1 cellular context compared by ENCODE assay signal in the genomic region with DNA sequence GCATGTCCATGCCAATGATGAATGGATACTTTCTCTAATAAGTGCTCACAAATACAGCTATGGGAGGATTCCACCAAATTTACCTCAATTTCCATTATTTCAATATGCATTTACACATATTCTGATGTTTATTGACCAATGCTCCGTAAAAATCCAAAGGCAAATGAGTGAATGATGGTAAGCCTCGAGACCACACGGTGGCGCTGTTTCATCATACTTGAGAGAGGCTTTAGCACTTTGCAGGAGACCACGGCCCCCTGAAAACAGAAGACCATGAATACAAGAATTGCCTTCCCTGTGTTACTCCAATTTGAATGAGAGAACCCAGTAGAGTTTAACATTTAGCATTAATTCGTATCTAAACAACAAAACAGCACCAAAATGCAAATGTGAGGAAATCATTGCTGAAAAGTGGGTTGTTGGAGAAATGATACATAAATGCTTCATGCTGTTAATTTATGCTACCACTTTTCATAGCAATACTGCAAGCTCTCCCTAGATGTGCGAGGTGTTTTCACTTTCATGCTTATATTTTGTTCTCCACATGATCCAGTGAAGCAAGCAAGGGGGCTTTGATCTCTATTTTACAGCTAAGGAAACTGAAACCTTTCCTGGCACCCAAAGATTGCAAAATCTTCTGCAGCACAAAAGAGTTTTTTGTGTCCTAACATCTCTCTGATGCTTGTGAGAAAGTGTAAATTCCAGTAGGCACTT.
A peak's percentile ranks its signal among the peaks of the same experiment; 100 is the strongest.
TF ChIP-seq lines count a peak whose summit lies in the region.

No MANE protein-coding gene starts in this region.

TF ChIP-seq in HepG2, 621 proteins besides CTCF, POLR2A, EP300 and RAD21 (continued from another document and continues in another):
- TF ChIP-seq MYPOP (CRISPR knock-in tag; IDR thresholded peaks at IDR 0.05) (no peak), HDAC1 (CRISPR knock-in tag; IDR thresholded peaks at IDR 0.05) (0 out of 2 replicates have a peak, but pooled peaks have one; percentile 24), ZNF713 (CRISPR knock-in tag; IDR thresholded peaks at IDR 0.05) (no peak), TCF7L2 (IDR thresholded peaks at IDR 0.05; ENCODE audit: low read depth, low read length) (peak; percentile 39; the same call in 1 of the 2 replicates), ZKSCAN1 (IDR thresholded peaks at IDR 0.05; ENCODE audit: low read length) (0 out of 2 replicates have a peak, but pooled peaks have one; percentile 34), ZNF605 (CRISPR knock-in tag; IDR thresholded peaks at IDR 0.05) (no peak), NBN (conservative IDR thresholded peaks at IDR 0.05) (no peak), ZNF772 (CRISPR knock-in tag; IDR thresholded peaks at IDR 0.05) (no peak), GABPA (IDR thresholded peaks at IDR 0.05; ENCODE audit: low read depth, low read length) (no peak), GABPA (CRISPR knock-in tag; IDR thresholded peaks at IDR 0.05; ENCODE audit: low read depth) (no peak), ZNF569 (CRISPR knock-in tag; IDR thresholded peaks at IDR 0.05; ENCODE audit: borderline replicate concordance) (no peak), CEBPG (CRISPR knock-in tag; IDR thresholded peaks at IDR 0.05) (peak; percentile 74), SOX13 (IDR thresholded peaks at IDR 0.05) (no peak), SOX13 (CRISPR knock-in tag; conservative IDR thresholded peaks at IDR 0.05 in 1 of 2, IDR thresholded peaks at IDR 0.05 in 1 of 2) (peak in 1 of 2 experiments; percentile 54; a peak in 2 of 4 replicates), ZNF407 (CRISPR knock-in tag; IDR thresholded peaks at IDR 0.05; ENCODE audit: not compliant biosample characterization) (no peak), CCAR2 (optimal IDR thresholded peaks at IDR 0.05; ENCODE audit: low read depth, low read length) (no peak), PAF1 (CRISPR knock-in tag; IDR thresholded peaks at IDR 0.05) (no peak), ZNF160 (CRISPR knock-in tag; IDR thresholded peaks at IDR 0.05) (no peak), SRY (CRISPR knock-in tag; IDR thresholded peaks at IDR 0.05) (no peak), ZMYM4 (CRISPR knock-in tag; IDR thresholded peaks at IDR 0.05) (peak; percentile 24; the same call in 1 of the 2 replicates), ZSCAN25 (CRISPR knock-in tag; IDR thresholded peaks at IDR 0.05) (no peak), ZNF20 (CRISPR knock-in tag; IDR thresholded peaks at IDR 0.05) (no peak), ZBTB49 (CRISPR knock-in tag; IDR thresholded peaks at IDR 0.05; ENCODE audit: borderline replicate concordance) (no peak), TEAD2 (CRISPR knock-in tag; IDR thresholded peaks at IDR 0.05) (no peak), FOXJ3 (CRISPR knock-in tag; IDR thresholded peaks at IDR 0.05; ENCODE audit: borderline replicate concordance) (no peak)
- TF ChIP-seq, protein P1, sequence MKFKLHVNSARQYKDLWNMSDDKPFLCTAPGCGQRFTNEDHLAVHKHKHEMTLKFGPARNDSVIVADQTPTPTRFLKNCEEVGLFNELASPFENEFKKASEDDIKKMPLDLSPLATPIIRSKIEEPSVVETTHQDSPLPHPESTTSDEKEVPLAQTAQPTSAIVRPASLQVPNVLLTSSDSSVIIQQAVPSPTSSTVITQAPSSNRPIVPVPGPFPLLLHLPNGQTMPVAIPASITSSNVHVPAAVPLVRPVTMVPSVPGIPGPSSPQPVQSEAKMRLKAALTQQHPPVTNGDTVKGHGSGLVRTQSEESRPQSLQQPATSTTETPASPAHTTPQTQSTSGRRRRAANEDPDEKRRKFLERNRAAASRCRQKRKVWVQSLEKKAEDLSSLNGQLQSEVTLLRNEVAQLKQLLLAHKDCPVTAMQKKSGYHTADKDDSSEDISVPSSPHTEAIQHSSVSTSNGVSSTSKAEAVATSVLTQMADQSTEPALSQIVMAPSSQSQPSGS (CRISPR knock-in tag; IDR thresholded peaks at IDR 0.05), result no peak
- TF ChIP-seq, protein P2, sequence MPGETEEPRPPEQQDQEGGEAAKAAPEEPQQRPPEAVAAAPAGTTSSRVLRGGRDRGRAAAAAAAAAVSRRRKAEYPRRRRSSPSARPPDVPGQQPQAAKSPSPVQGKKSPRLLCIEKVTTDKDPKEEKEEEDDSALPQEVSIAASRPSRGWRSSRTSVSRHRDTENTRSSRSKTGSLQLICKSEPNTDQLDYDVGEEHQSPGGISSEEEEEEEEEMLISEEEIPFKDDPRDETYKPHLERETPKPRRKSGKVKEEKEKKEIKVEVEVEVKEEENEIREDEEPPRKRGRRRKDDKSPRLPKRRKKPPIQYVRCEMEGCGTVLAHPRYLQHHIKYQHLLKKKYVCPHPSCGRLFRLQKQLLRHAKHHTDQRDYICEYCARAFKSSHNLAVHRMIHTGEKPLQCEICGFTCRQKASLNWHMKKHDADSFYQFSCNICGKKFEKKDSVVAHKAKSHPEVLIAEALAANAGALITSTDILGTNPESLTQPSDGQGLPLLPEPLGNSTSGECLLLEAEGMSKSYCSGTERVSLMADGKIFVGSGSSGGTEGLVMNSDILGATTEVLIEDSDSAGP (CRISPR knock-in tag; IDR thresholded peaks at IDR 0.05; ENCODE audit: borderline replicate concordance), result no peak
- TF ChIP-seq, protein P3, sequence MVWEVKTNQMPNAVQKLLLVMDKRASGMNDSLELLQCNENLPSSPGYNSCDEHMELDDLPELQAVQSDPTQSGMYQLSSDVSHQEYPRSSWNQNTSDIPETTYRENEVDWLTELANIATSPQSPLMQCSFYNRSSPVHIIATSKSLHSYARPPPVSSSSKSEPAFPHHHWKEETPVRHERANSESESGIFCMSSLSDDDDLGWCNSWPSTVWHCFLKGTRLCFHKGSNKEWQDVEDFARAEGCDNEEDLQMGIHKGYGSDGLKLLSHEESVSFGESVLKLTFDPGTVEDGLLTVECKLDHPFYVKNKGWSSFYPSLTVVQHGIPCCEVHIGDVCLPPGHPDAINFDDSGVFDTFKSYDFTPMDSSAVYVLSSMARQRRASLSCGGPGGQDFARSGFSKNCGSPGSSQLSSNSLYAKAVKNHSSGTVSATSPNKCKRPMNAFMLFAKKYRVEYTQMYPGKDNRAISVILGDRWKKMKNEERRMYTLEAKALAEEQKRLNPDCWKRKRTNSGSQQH (CRISPR knock-in tag; IDR thresholded peaks at IDR 0.05; ENCODE audit: low read depth), result no peak
